In genomic region chr12:24415934-24416333, GRCh38 we compare ENCODE assay signal across 20 cellular contexts.
DNase-seq lines count a peak whose midpoint lies in the region; ATAC-seq and TF ChIP-seq lines count a peak whose summit lies in the region.
"Had no signal": no experiment of that assay in that cellular context is flagged by ENCODE, and none has a peak within 500 bp of the region (broad histone marks: within the 10 kb centered on the region; RNA-seq: fewer than 3 reads in every experiment).

No MANE protein-coding gene starts in this region.

- H3K9me3 Mint-ChIP-seq in neural crest cell: peaks cover 3% of the 10 kb centered on the region
- no peaks in the 10 kb centered on the region for H3K9me3 Mint-ChIP-seq in CD8-positive, alpha-beta T cell

- H3K4me1 Mint-ChIP-seq in neural crest cell: peaks cover 10% of the 10 kb centered on the region
- no peaks in the 10 kb centered on the region for H3K4me1 Mint-ChIP-seq in T-helper 17 cell
- H3K4me1 Mint-ChIP-seq in CD8-positive, alpha-beta T cell (ENCODE audit: low read depth): no peaks in the 10 kb centered on the region

- peak overlapping the region; percentile 16; the same call in 1 of the 2 replicates for H2AFZ ChIP-seq in Karpas-422 (ENCODE audit: low read length)

- H3K27me3 Mint-ChIP-seq in neural crest cell (ENCODE audit: low read depth): no peaks in the 10 kb centered on the region
- H3K27me3 Mint-ChIP-seq in T-helper 17 cell: no peaks in the 10 kb centered on the region
- no peaks in the 10 kb centered on the region for H3K27me3 Mint-ChIP-seq in CD8-positive, alpha-beta T cell (ENCODE audit: low read depth)

- H3K4me3 Mint-ChIP-seq in neural crest cell: no peak overlapping the region
- no peak overlapping the region for H3K4me3 Mint-ChIP-seq in T-helper 17 cell
- H3K4me3 Mint-ChIP-seq in CD8-positive, alpha-beta T cell: no peak overlapping the region

- no peak overlapping the region for H3K4me3 ChIP-seq in BLaER1 treated with 17β-estradiol and CSF1 and Interleukin-3, amounts not matched to agents 10 nM and 100 nM
- H3K4me3 ChIP-seq in Karpas-422 (ENCODE audit: low read length) (peak overlapping the region; percentile 14; the same call in 1 of the 2 replicates), epithelial cell of esophagus (ENCODE audit: low read length) (no peak overlapping the region)
- H3K4me3 ChIP-seq in CD8-positive, alpha-beta T cell (ENCODE audit: low read depth, low read length): no peak overlapping the region
- H3K4me3 ChIP-seq: HAP-1, Peyer's patch, SJCRH30 had no signal

- H3K27ac ChIP-seq in BLaER1 treated with 17β-estradiol and CSF1 and Interleukin-3, amounts not matched to agents 10 nM and 100 nM: peak overlapping the region in 1 of 11 experiments; percentile 34; a peak in 2 of 22 replicates
- H3K27ac ChIP-seq in Karpas-422 (ENCODE audit: low read length): peak overlapping the region; percentile 60
- no peak overlapping the region for H3K27ac ChIP-seq in CD8-positive, alpha-beta T cell (ENCODE audit: low read depth, low read length)
- H3K27ac ChIP-seq: KMS-11, Peyer's patch, SJCRH30 had no signal

- H3K36me3 Mint-ChIP-seq in neural crest cell (ENCODE audit: low read depth) (peaks cover 16% of the 10 kb centered on the region), T-helper 17 cell (ENCODE audit: low read depth) (no peaks in the 10 kb centered on the region)
- no peaks in the 10 kb centered on the region for H3K36me3 Mint-ChIP-seq in CD8-positive, alpha-beta T cell

- intact Hi-C loops in CD8-positive, alpha-beta T cell (cut with DNase I, micrococcal nuclease): no loop called here

- TF ChIP-seq CTCF in epithelial cell of esophagus (IDR thresholded peaks at IDR 0.05; ENCODE audit: insufficient read depth, low read depth, low read length, missing control alignments): no peak
- no peak for TF ChIP-seq CTCF in neural crest cell (conservative IDR thresholded peaks at IDR 0.05)
- TF ChIP-seq CTCF in CD8-positive, alpha-beta T cell (IDR thresholded peaks at IDR 0.05): no peak

- POLR2A ChIA-PET in CD8-positive, alpha-beta T cell (lab: Charles Lee): no interaction called here

- no peaks in the 10 kb centered on the region for H3K27me3 ChIP-seq in BLaER1 treated with 17β-estradiol and CSF1 and Interleukin-3, amounts not matched to agents 10 nM and 100 nM
- no peaks in the 10 kb centered on the region for H3K27me3 ChIP-seq in Karpas-422 (ENCODE audit: low read length)
- no peaks in the 10 kb centered on the region for H3K27me3 ChIP-seq in CD8-positive, alpha-beta T cell (ENCODE audit: insufficient read depth, low read length)
- H3K27me3 ChIP-seq: Peyer's patch, SJCRH30 had no signal

- no peaks in the 10 kb centered on the region; the same call in 1 of the 2 replicates for H3K9me2 ChIP-seq in Karpas-422 (replicated peaks; ENCODE audit: insufficient read depth, low read length)

- H4K20me1 ChIP-seq in BLaER1 treated with 17β-estradiol and CSF1 and Interleukin-3, amounts not matched to agents 10 nM and 100 nM: no peaks in the 10 kb centered on the region
- no peaks in the 10 kb centered on the region for H4K20me1 ChIP-seq in Karpas-422 (ENCODE audit: insufficient read depth, low read depth, low read length)

- peaks cover 0 to 8% (median 0%) of the 10 kb centered on the region in 11 experiments; a peak in 3 of 22 replicates for H3K9me3 ChIP-seq in BLaER1 treated with 17β-estradiol and CSF1 and Interleukin-3, amounts not matched to agents 10 nM and 100 nM (replicated peaks in 1 of 11)
- H3K9me3 ChIP-seq in Karpas-422 (ENCODE audit: low read length) (no peaks in the 10 kb centered on the region), T-helper 17 cell (ENCODE audit: control insufficient read depth, low read length, poor library complexity, severe bottlenecking) (no peaks in the 10 kb centered on the region)
- no peaks in the 10 kb centered on the region for H3K9me3 ChIP-seq in CD8-positive, alpha-beta T cell (ENCODE audit: low read length)
- H3K9me3 ChIP-seq: HAP-1, Peyer's patch, SJCRH30 had no signal

- H3K36me3 ChIP-seq in BLaER1 treated with 17β-estradiol and CSF1 and Interleukin-3, amounts not matched to agents 10 nM and 100 nM: no peaks in the 10 kb centered on the region
- no peaks in the 10 kb centered on the region for H3K36me3 ChIP-seq in Karpas-422 (ENCODE audit: insufficient read depth, low read length)
- no peaks in the 10 kb centered on the region for H3K36me3 ChIP-seq in CD8-positive, alpha-beta T cell (ENCODE audit: insufficient read depth, low read length)
- H3K36me3 ChIP-seq: HAP-1, Peyer's patch, SJCRH30 had no signal

- ATAC-seq in T-helper 17 cell: no peak
- ATAC-seq in GM18511 (IDR thresholded peaks at IDR 0.05; ENCODE audit: unreplicated experiment): no peak
- no peak for ATAC-seq in CD8-positive, alpha-beta T cell
- ATAC-seq in HG02759 (IDR thresholded peaks at IDR 0.05; ENCODE audit: unreplicated experiment): no peak

- peak overlapping the region in 6 of 11 experiments; percentile 5 to 58 (median 26); a peak in 8 of 22 replicates for H3K4me2 ChIP-seq in BLaER1 treated with 17β-estradiol and CSF1 and Interleukin-3, amounts not matched to agents 10 nM and 100 nM
- H3K4me2 ChIP-seq in Karpas-422 (ENCODE audit: low read depth, low read length, poor library complexity, severe bottlenecking): peak overlapping the region; percentile 36
- H3K4me2 ChIP-seq: KMS-11 had no signal

- no peaks in the 10 kb centered on the region for H3K79me2 ChIP-seq in Karpas-422 (ENCODE audit: low read length)

- no peak overlapping the region for H3K9ac ChIP-seq in BLaER1 treated with 17β-estradiol and CSF1 and Interleukin-3, amounts not matched to agents 10 nM and 100 nM
- peak overlapping the region; percentile 29; the same call in 1 of the 2 replicates for H3K9ac ChIP-seq in Karpas-422 (ENCODE audit: low read length)
- H3K9ac ChIP-seq: KMS-11 had no signal

- DNase-seq in Karpas-422 (no peak), epithelial cell of esophagus (ENCODE audit: low read depth) (peak; percentile 6), neural crest cell (ENCODE audit: low read depth, low spot score) (no peak), T-helper 17 cell (no peak)
- no peak for DNase-seq in CD8-positive, alpha-beta T cell
- DNase-seq: DMS79; NCI-H1105 treated with DMSO at 0.1 percent for 48 hours; NCI-H2029 treated with DMSO at 0.1 percent for 48 hours; NCI-H2171; NCI-H345; NCI-H524; NCI-H774; NK-92 treated with Interleukin-12 subunit alpha and Interleukin-12 subunit beta, amount 100 ng/mL, for 24 hours; Peyer's patch; SJCRH30 had no signal

- H3K27ac Mint-ChIP-seq in neural crest cell (ENCODE audit: unreplicated experiment) (peak overlapping the region; percentile 31), T-helper 17 cell (no peak overlapping the region)
- no peak overlapping the region for H3K27ac Mint-ChIP-seq in CD8-positive, alpha-beta T cell

- CTCF ChIA-PET in CD8-positive, alpha-beta T cell (lab: Charles Lee): interaction anchor here (1.1 kb wide), 1 partner anchor 51 kb away, joined by 3 read pairs; no protein-coding TSS in a partner anchor

- H3K4me1 ChIP-seq in BLaER1 treated with 17β-estradiol and CSF1 and Interleukin-3, amounts not matched to agents 10 nM and 100 nM: peaks cover 6 to 25% (median 14%) of the 10 kb centered on the region in 10 experiments; a peak in 16 of 20 replicates
- H3K4me1 ChIP-seq in Karpas-422 (ENCODE audit: low read length): peaks cover 34% of the 10 kb centered on the region
- H3K4me1 ChIP-seq in CD8-positive, alpha-beta T cell (ENCODE audit: insufficient read depth, low read length): no peaks in the 10 kb centered on the region
- H3K4me1 ChIP-seq: HAP-1, Peyer's patch, SJCRH30 had no signal
